Comparison of ENCODE assay signal across 14 cellular contexts in genomic region chr16:12573300-12573699, GRCh38.
DNase-seq lines count a peak whose midpoint lies in the region; ATAC-seq and TF ChIP-seq lines count a peak whose summit lies in the region.
"Had no signal": no experiment of that assay in that cellular context is flagged by ENCODE, and none has a peak within 500 bp of the region (broad histone marks: within the 10 kb centered on the region; RNA-seq: fewer than 3 reads in every experiment).

No MANE protein-coding gene starts in this region.

- H3K36me3 ChIP-seq in aorta (ENCODE audit: control insufficient read depth in 1 of 2, insufficient read depth in 2 of 2, low read length in 1 of 2) = no peaks in the 10 kb centered on the region

- POLR2A ChIA-PET in activated B cell treated with CpG ODN at 0.5 μM for 24 hours (lab: Charles Lee) = no interaction called here

- WGBS in aorta, 2 donors = 84 to 87% methylated on average over 8 of the region's 8 CpGs

- H3K9me3 ChIP-seq in aorta (ENCODE audit: control insufficient read depth, low read length) = no peaks in the 10 kb centered on the region
- H3K9me3 ChIP-seq: body of pancreas, esophagus muscularis mucosa, heart right ventricle, stomach had no signal

- DNase-seq in stimulated activated naive CD8-positive, alpha-beta T cell treated with anti-CD3 and anti-CD28 coated beads, Interleukin-15, amount 100 ng/mL, for 72 hours = no peak
- no peak for DNase-seq in stimulated activated naive CD8-positive, alpha-beta T cell treated with anti-CD3 and anti-CD28 coated beads, Interleukin-15, Interleukin-2, amounts not matched to agents 100 U/mL and 50 U/mL, for 24 hours
- DNase-seq in activated B cell treated with CpG ODN at 0.5 μM for 24 hours = no peak
- peak; percentile 35 for DNase-seq in mesenteric fat pad (ENCODE audit: low spot score)
- peak; percentile 17 to 57 for DNase-seq in aorta
- DNase-seq in NCI-H1105 treated with DMSO at 0.1 percent for 48 hours (lab: John Stamatoyannopoulos, UW) = no peak
- no peak for DNase-seq in stimulated activated naive CD4-positive, alpha-beta T cell treated with Interleukin-2 at 50 U/mL for 16 hours (lab: John Stamatoyannopoulos, UW)
- no peak for DNase-seq in activated CD4-positive, alpha-beta T cell treated with anti-CD3 and anti-CD28 coated beads, Interleukin-2, amount 50 U/mL, for 4 hours
- DNase-seq: NCI-H2227 treated with DMSO at 0.1 percent for 48 hours had no signal

- no peak for TF ChIP-seq CTCF in activated B cell treated with CpG ODN at 0.5 μM for 24 hours (IDR thresholded peaks at IDR 0.05)

- intact Hi-C loops in activated B cell treated with CpG ODN at 0.5 μM for 24 hours (cut with micrococcal nuclease) = loop anchor here (5.0 kb wide), 1 partner anchor 244 kb away; no protein-coding TSS in a partner anchor
- intact Hi-C loops in aorta (cut with DNase I) = no loop called here

- no peak overlapping the region for H3K4me3 Mint-ChIP-seq in stimulated activated naive CD8-positive, alpha-beta T cell treated with anti-CD3 and anti-CD28 coated beads, Interleukin-15, amount 100 ng/mL, for 72 hours
- no peak overlapping the region for H3K4me3 Mint-ChIP-seq in activated B cell treated with CpG ODN at 0.5 μM for 24 hours

- H3K9me3 Mint-ChIP-seq in stimulated activated naive CD8-positive, alpha-beta T cell treated with anti-CD3 and anti-CD28 coated beads, Interleukin-15, amount 100 ng/mL, for 72 hours = no peaks in the 10 kb centered on the region
- no peaks in the 10 kb centered on the region for H3K9me3 Mint-ChIP-seq in activated B cell treated with CpG ODN at 0.5 μM for 24 hours
- H3K9me3 Mint-ChIP-seq: IgD-negative memory B cell had no signal

- peaks cover 25% of the 10 kb centered on the region for H3K4me1 Mint-ChIP-seq in stimulated activated naive CD8-positive, alpha-beta T cell treated with anti-CD3 and anti-CD28 coated beads, Interleukin-15, amount 100 ng/mL, for 72 hours
- H3K4me1 Mint-ChIP-seq in activated B cell treated with CpG ODN at 0.5 μM for 24 hours = peaks cover 30% of the 10 kb centered on the region

- H3K27ac Mint-ChIP-seq in stimulated activated naive CD8-positive, alpha-beta T cell treated with anti-CD3 and anti-CD28 coated beads, Interleukin-15, amount 100 ng/mL, for 72 hours = no peak overlapping the region
- H3K27ac Mint-ChIP-seq in activated B cell treated with CpG ODN at 0.5 μM for 24 hours = peak overlapping the region; percentile 53

- peak; percentile 16 for ATAC-seq in stimulated activated naive CD8-positive, alpha-beta T cell treated with anti-CD3 and anti-CD28 coated beads, Interleukin-15, amount 100 ng/mL, for 72 hours
- no peak for ATAC-seq in stimulated activated naive CD8-positive, alpha-beta T cell treated with anti-CD3 and anti-CD28 coated beads, Interleukin-15, Interleukin-2, amounts not matched to agents 100 U/mL and 50 U/mL, for 24 hours
- ATAC-seq in activated B cell treated with CpG ODN at 0.5 μM for 24 hours (ENCODE audit: low read depth) = no peak
- ATAC-seq in aorta (ENCODE audit: low FRiP score) = no peak
- ATAC-seq: body of pancreas had no signal

- H3K4me3 ChIP-seq in aorta (ENCODE audit: low read length in 2 of 2) = no peak overlapping the region
- H3K4me3 ChIP-seq: body of pancreas, esophagus muscularis mucosa, heart right ventricle, stomach had no signal

- H3K27me3 Mint-ChIP-seq in stimulated activated naive CD8-positive, alpha-beta T cell treated with anti-CD3 and anti-CD28 coated beads, Interleukin-15, amount 100 ng/mL, for 72 hours = no peaks in the 10 kb centered on the region
- H3K27me3 Mint-ChIP-seq in activated B cell treated with CpG ODN at 0.5 μM for 24 hours = no peaks in the 10 kb centered on the region

- no peaks in the 10 kb centered on the region for H3K4me1 ChIP-seq in aorta (ENCODE audit: control insufficient read depth in 1 of 2, insufficient read depth in 2 of 2, low read length in 2 of 2)
- H3K4me1 ChIP-seq: body of pancreas, esophagus muscularis mucosa had no signal

- peaks cover 38% of the 10 kb centered on the region for H3K36me3 Mint-ChIP-seq in activated B cell treated with CpG ODN at 0.5 μM for 24 hours (ENCODE audit: low read depth)

- no peak overlapping the region for H3K27ac ChIP-seq in aorta (ENCODE audit: low read depth in 1 of 2, low read length in 2 of 2)
- H3K27ac ChIP-seq: body of pancreas, esophagus muscularis mucosa, heart right ventricle, stomach had no signal

- CTCF ChIA-PET in activated B cell treated with CpG ODN at 0.5 μM for 24 hours (lab: Charles Lee) = interaction anchor here (1.0 kb wide), 1 partner anchor 114 kb away, joined by 3 read pairs; no protein-coding TSS in a partner anchor

- no peaks in the 10 kb centered on the region for H3K27me3 ChIP-seq in aorta (ENCODE audit: control insufficient read depth in 1 of 2, insufficient read depth in 2 of 2, low read length in 1 of 2)
- H3K27me3 ChIP-seq: body of pancreas, heart right ventricle, stomach had no signal

Comparison
In these comparisons a context has a peak if more than half of its experiments do, and no peak if none do; other contexts are left out.
1. DNase-seq: peak in mesenteric fat pad (single experiment) and aorta (2 of 2); none in stimulated activated naive CD8-positive, alpha-beta T cell treated with anti-CD3 and anti-CD28 coated beads, Interleukin-15, amount 100 ng/mL, for 72 hours (0 of 2), stimulated activated naive CD8-positive, alpha-beta T cell treated with anti-CD3 and anti-CD28 coated beads, Interleukin-15, Interleukin-2, amounts not matched to agents 100 U/mL and 50 U/mL, for 24 hours (single experiment), activated B cell treated with CpG ODN at 0.5 μM for 24 hours (single experiment), NCI-H1105 treated with DMSO at 0.1 percent for 48 hours (single experiment), stimulated activated naive CD4-positive, alpha-beta T cell treated with Interleukin-2 at 50 U/mL for 16 hours (single experiment) and activated CD4-positive, alpha-beta T cell treated with anti-CD3 and anti-CD28 coated beads, Interleukin-2, amount 50 U/mL, for 4 hours (0 of 2).